Comparison of ENCODE assay signal across 21 cellular contexts in genomic region chr13:47168086-47168485, GRCh38.
A peak's percentile ranks its signal among the peaks of the same experiment; 100 is the strongest.
DNase-seq lines count a peak whose midpoint lies in the region; ATAC-seq and TF ChIP-seq lines count a peak whose summit lies in the region.
"Had no signal": no experiment of that assay in that cellular context is flagged by ENCODE, and none has a peak within 500 bp of the region (broad histone marks: within the 10 kb centered on the region; RNA-seq: fewer than 3 reads in every experiment).

No MANE protein-coding gene starts in this region.

- no peaks in the 10 kb centered on the region for H3K79me2 ChIP-seq in ACC112 (ENCODE audit: control insufficient read depth, insufficient read depth, low read length, unreplicated experiment)

- H3K4me1 ChIP-seq in ACC112 (ENCODE audit: control insufficient read depth, insufficient read depth, low read length, unreplicated experiment), result no peaks in the 10 kb centered on the region
- no peaks in the 10 kb centered on the region for H3K4me1 ChIP-seq in foreskin keratinocyte
- H3K4me1 ChIP-seq: upper lobe of right lung had no signal

- H3K27me3 ChIP-seq in ACC112 (ENCODE audit: insufficient read depth, low read length) (no peaks in the 10 kb centered on the region), foreskin keratinocyte (no peaks in the 10 kb centered on the region), H7 (ENCODE audit: control insufficient read depth, insufficient read depth, low read length) (no peaks in the 10 kb centered on the region)
- H3K27me3 ChIP-seq: upper lobe of right lung had no signal

- no peak overlapping the region for H3K27ac ChIP-seq in ACC112 (ENCODE audit: low read depth, low read length)
- H3K27ac ChIP-seq in foreskin keratinocyte, result no peak overlapping the region
- H3K27ac ChIP-seq: upper lobe of right lung had no signal

- TF ChIP-seq CTCF in astrocyte of the spinal cord (IDR thresholded peaks at IDR 0.05; ENCODE audit: low read depth, low read length), result no peak
- TF ChIP-seq CTCF in foreskin keratinocyte (conservative IDR thresholded peaks at IDR 0.05), result no peak

- in situ Hi-C loops in astrocyte of the spinal cord (cut with HindIII; ENCODE audit: low sequenced_read_pairs), result no loop called here

- H2AFZ ChIP-seq in ACC112 (ENCODE audit: low read length, unreplicated experiment), result no peak overlapping the region

- DNase-seq in HT1080 (ENCODE audit: low read depth) (peak; percentile 72), astrocyte of the spinal cord (ENCODE audit: low read depth, low spot score) (peak; percentile 81), foreskin keratinocyte (peak; percentile 36 to 48), COLO668 (lab: John Stamatoyannopoulos, UW; ENCODE audit: unreplicated experiment) (no peak), H7 (no peak), GM19240 (ENCODE audit: insufficient read length, low spot score) (no peak)
- DNase-seq in activated CD8-positive, alpha-beta memory T cell treated with anti-CD3 and anti-CD28 coated beads, Interleukin-2, amount 50 U/mL, for 4 hours, result no peak
- DNase-seq: ACHN; activated CD4-positive, CD25-positive, alpha-beta regulatory T cell treated with anti-CD3 and anti-CD28 coated beads, Interleukin-2, amount 50 U/mL, for 72 hours; activated CD8-positive, alpha-beta memory T cell treated with anti-CD3 and anti-CD28 coated beads, Interleukin-2, amount 50 U/mL, for 48 hours; activated naive CD4-positive, alpha-beta T cell treated with Interleukin-2 at 50 U/mL for 16 hours; endodermal cell; GF-D8; head of caudate nucleus; NCI-H1092; NCI-H2171; Right ventricle myocardium superior; stimulated activated naive CD4-positive, alpha-beta T cell; T-helper 2 cell; upper lobe of right lung had no signal

- no peak for ATAC-seq in foreskin keratinocyte
- ATAC-seq: upper lobe of right lung had no signal

- H3K36me3 ChIP-seq in ACC112 (ENCODE audit: insufficient read depth, low read length), result no peaks in the 10 kb centered on the region
- no peaks in the 10 kb centered on the region for H3K36me3 ChIP-seq in H7 (replicated peaks; ENCODE audit: control insufficient read depth, insufficient read depth, low read length)
- H3K36me3 ChIP-seq: upper lobe of right lung had no signal

- H3K4me3 ChIP-seq in ACC112 (ENCODE audit: low read depth, low read length) (peak overlapping the region; percentile 32; the same call in 1 of the 2 replicates), astrocyte of the spinal cord (ENCODE audit: low read depth, low read length) (no peak overlapping the region), H7 (ENCODE audit: insufficient read depth, low read depth, low read length) (no peak overlapping the region)
- H3K4me3 ChIP-seq: upper lobe of right lung had no signal

Comparison
In these comparisons a context has a peak if more than half of its experiments do, and no peak if none do; other contexts are left out.
1. DNase-seq: peak in HT1080 (single experiment), astrocyte of the spinal cord (single experiment) and foreskin keratinocyte (2 of 2); none in COLO668 (single experiment), activated CD8-positive, alpha-beta memory T cell treated with anti-CD3 and anti-CD28 coated beads, Interleukin-2, amount 50 U/mL, for 4 hours (single experiment), H7 (single experiment) and GM19240 (single experiment).